In genomic region chr7:36600869-36601530, GRCh38 we compare ENCODE assay signal across 1 cellular context.
TF ChIP-seq lines count a peak whose summit lies in the region.

No MANE protein-coding gene starts in this region.

TF ChIP-seq in A549, 52 proteins besides CTCF, POLR2A, EP300 and RAD21 (continued from another document):
- TF ChIP-seq REST (IDR thresholded peaks at IDR 0.05) (no peak), RFX5 (IDR thresholded peaks at IDR 0.05) (no peak)
